ENCODE assay signal across 34 cellular contexts in the genomic region with DNA sequence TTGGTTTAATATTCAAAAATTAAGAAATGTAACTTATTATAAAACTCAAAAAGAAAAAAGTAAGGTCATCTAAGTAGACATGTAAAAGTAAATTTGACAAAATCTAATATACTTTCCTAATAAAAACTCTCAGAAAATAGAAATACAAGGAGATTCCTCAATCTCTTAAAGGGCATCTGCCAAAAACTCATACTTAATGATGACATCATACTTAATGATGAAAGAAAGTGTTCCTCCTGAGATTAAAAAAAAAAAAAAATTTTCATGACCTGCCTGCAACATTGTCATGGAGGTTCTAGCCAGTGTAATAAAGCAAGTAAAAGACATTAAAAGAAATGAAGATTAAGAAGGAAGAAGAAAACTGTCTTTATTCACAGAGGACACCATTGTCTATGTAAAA.
"Had no signal": no experiment of that assay in that cellular context is flagged by ENCODE, and none has a peak within 500 bp of the region (broad histone marks: within the 10 kb centered on the region; RNA-seq: fewer than 3 reads in every experiment).

No MANE protein-coding gene starts in this region.

- H3K27ac ChIP-seq: adrenal gland, ascending aorta, body of pancreas, brain microvascular endothelial cell, breast epithelium, cardiac muscle cell had no signal

- H3K9me3 ChIP-seq: adrenal gland, ascending aorta, body of pancreas had no signal

- FAIRE-seq: astrocyte, bronchial epithelial cell had no signal

- ATAC-seq: activated naive CD4-positive, alpha-beta T cell treated with anti-CD3 and anti-CD28 coated beads, Interleukin-2, amount 50 U/mL, for 72 hours; activated naive CD8-positive, alpha-beta T cell treated with anti-CD3 and anti-CD28 coated beads, Interleukin-2, amount 50 U/mL, for 24 hours; activated T-cell treated with anti-CD3 and anti-CD28 coated beads, Interleukin-2, amount 50 U/mL, for 4 hours; activated T-cell treated with anti-CD3 and anti-CD28 coated beads, Interleukin-2, amount 50 U/mL, for 72 hours; activated T-helper 17 cell treated with anti-CD3 and anti-CD28 coated beads, Interleukin-2, amount 50 U/mL, for 72 hours; body of pancreas had no signal

- DNase-seq: activated effector memory CD4-positive, alpha-beta T cell treated with anti-CD3 and anti-CD28 coated beads, Interleukin-2, amount 50 U/mL, for 16 hours; activated effector memory CD4-positive, alpha-beta T cell treated with Interleukin-2 at 50 U/mL for 16 hours; activated gamma-delta T cell; activated gamma-delta T cell treated with Interleukin-2 at 50 U/mL for 16 hours; activated naive CD4-positive, alpha-beta T cell; activated naive CD4-positive, alpha-beta T cell treated with anti-CD3 and anti-CD28 coated beads for 36 hours; activated naive CD4-positive, alpha-beta T cell treated with anti-CD3 and anti-CD28 coated beads, Interleukin-2, amount 10 ng/mL, durations not matched to agents 7 days and 5 days; activated naive CD4-positive, alpha-beta T cell treated with anti-CD3 and anti-CD28 coated beads, Interleukin-2, amount 50 U/mL, for 16 hours; activated naive CD4-positive, alpha-beta T cell treated with Interleukin-2 at 50 U/mL for 16 hours; activated naive CD8-positive, alpha-beta T cell treated with anti-CD3 and anti-CD28 coated beads for 36 hours; activated naive CD8-positive, alpha-beta T cell treated with anti-CD3 and anti-CD28 coated beads, Interleukin-2, amount 10 ng/mL, durations not matched to agents 7 days and 5 days; activated naive CD8-positive, alpha-beta T cell treated with anti-CD3 and anti-CD28 coated beads, Interleukin-2, amount 50 U/mL, for 24 hours; activated T-cell treated with anti-CD3 and anti-CD28 coated beads, Interleukin-2, amount 50 U/mL, for 1 hour; activated T-cell treated with anti-CD3 and anti-CD28 coated beads, Interleukin-2, amount 50 U/mL, for 24 hours; activated T-cell treated with anti-CD3 and anti-CD28 coated beads, Interleukin-2, amount 50 U/mL, for 4 hours; activated T-cell treated with anti-CD3 and anti-CD28 coated beads, Interleukin-2, amount 50 U/mL, for 48 hours; activated T-cell treated with anti-CD3 and anti-CD28 coated beads, Interleukin-2, amount 50 U/mL, for 72 hours; adrenal gland; amniotic stem cell; amygdala; anterior cingulate cortex; aorta; body of pancreas; brain microvascular endothelial cell; caudate nucleus; central memory CD4-positive, alpha-beta T cell; cerebellar nuclear complex had no signal

- H3K36me3 ChIP-seq: adrenal gland, ascending aorta, brain microvascular endothelial cell, breast epithelium, cardiac muscle cell had no signal

- H3K4me1 ChIP-seq: adrenal gland, ascending aorta, body of pancreas, breast epithelium had no signal

- H3K27me3 ChIP-seq: adrenal gland, ascending aorta, body of pancreas, brain microvascular endothelial cell, breast epithelium, cardiac muscle cell had no signal

- H3K4me3 ChIP-seq: adrenal gland, ascending aorta, body of pancreas, breast epithelium, cardiac muscle cell had no signal
